1 cellular context compared by ENCODE assay signal in the genomic region with DNA sequence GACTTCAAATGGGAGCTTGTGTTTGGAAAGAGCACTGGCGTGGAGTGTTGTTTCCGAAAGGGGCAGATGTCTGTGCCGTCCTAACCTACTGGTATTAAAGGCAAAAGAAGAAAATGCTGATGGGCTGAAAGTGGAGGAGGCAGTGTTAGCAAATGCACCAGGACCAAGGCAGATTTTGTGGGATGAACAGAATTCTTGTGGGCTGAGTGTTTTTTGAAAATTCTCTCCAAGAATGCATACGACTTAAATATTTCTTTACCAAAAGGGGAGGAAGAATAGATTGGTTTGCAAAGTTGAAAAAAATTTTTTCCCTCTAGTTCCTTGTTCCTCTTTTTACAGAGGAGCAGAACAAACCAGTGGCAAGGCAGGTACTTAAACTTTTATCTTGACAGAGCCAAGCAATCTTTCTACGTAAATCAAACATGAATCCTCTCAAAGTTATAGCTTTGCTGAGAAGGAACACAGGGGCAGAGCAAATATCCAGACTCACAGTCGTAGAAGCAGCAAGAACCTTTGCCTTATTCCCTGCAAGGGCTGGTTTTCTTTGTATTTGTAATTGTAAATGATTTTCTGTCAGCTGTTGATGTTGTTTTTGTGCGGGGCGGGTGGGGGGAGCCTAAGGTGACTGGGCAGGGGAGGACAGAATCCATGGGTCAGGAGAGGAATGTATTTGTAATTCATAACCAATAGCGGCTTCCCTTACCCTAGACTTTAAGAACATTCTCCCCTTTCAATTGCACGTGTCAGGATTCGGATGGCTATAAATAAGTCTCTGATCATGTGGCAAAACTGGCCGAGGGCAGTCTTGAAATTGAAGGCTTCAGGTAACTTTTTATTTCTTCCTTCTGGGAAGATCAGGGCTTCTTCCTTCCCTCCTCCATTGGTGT.
TF ChIP-seq lines count a peak whose summit lies in the region.

No MANE protein-coding gene starts in this region.

TF ChIP-seq in HepG2, 621 proteins besides CTCF, POLR2A, EP300 and RAD21 (continued from another document):
- TF ChIP-seq, protein P1, sequence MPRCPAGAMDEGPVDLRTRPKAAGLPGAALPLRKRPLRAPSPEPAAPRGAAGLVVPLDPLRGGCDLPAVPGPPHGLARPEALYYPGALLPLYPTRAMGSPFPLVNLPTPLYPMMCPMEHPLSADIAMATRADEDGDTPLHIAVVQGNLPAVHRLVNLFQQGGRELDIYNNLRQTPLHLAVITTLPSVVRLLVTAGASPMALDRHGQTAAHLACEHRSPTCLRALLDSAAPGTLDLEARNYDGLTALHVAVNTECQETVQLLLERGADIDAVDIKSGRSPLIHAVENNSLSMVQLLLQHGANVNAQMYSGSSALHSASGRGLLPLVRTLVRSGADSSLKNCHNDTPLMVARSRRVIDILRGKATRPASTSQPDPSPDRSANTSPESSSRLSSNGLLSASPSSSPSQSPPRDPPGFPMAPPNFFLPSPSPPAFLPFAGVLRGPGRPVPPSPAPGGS (CRISPR knock-in tag; IDR thresholded peaks at IDR 0.05) = no peak
TF ChIP-seq in HepG2: peak in this region for 1.
